In genomic region chr12:2457215-2458112, GRCh38 we compare ENCODE assay signal across 29 cellular contexts.
DNase-seq lines count a peak whose midpoint lies in the region; ATAC-seq and TF ChIP-seq lines count a peak whose summit lies in the region.
"Had no signal": no experiment of that assay in that cellular context is flagged by ENCODE, and none has a peak within 500 bp of the region (broad histone marks: within the 10 kb centered on the region; RNA-seq: fewer than 3 reads in every experiment).

No MANE protein-coding gene starts in this region.

- peak overlapping the region; percentile 54 for H3K27ac Mint-ChIP-seq in glutamatergic neuron (ENCODE audit: unreplicated experiment)
- peak overlapping the region; percentile 40 for H3K27ac Mint-ChIP-seq in neural crest cell (ENCODE audit: unreplicated experiment)
- H3K27ac Mint-ChIP-seq in endodermal cell, result no peak overlapping the region
- H3K27ac Mint-ChIP-seq: activated CD4-positive, alpha-beta memory T cell treated with anti-CD3 and anti-CD28 coated beads, Interleukin-2, amount 10 ng/mL, durations not matched to agents 7 days and 5 days; CD8-positive, alpha-beta memory T cell had no signal

- no peaks in the 10 kb centered on the region for H3F3A ChIP-seq in PC-9 (ENCODE audit: insufficient read depth, low read depth)

- H3K4me1 ChIP-seq in NT2/D1 (ENCODE audit: insufficient read depth, insufficient read length) (peaks cover 4% of the 10 kb centered on the region), endodermal cell (ENCODE audit: control insufficient read depth, insufficient read depth, low read length) (no peaks in the 10 kb centered on the region), PC-9 (replicated peaks; ENCODE audit: insufficient read depth) (no peaks in the 10 kb centered on the region)
- H3K4me1 ChIP-seq: prostate gland, stomach, transverse colon had no signal

- no peak for ATAC-seq in GM18858 (IDR thresholded peaks at IDR 0.05; ENCODE audit: unreplicated experiment)
- ATAC-seq: SK-N-SH treated with all-trans-retinoic acid at 6 μM for 48 hours had no signal

- H3K36me3 Mint-ChIP-seq in glutamatergic neuron (ENCODE audit: unreplicated experiment), result peaks cover 5% of the 10 kb centered on the region
- H3K36me3 Mint-ChIP-seq in neural crest cell (ENCODE audit: low read depth), result no peaks in the 10 kb centered on the region
- H3K36me3 Mint-ChIP-seq in endodermal cell (ENCODE audit: low read depth), result no peaks in the 10 kb centered on the region
- H3K36me3 Mint-ChIP-seq: brain; CD8-positive, alpha-beta memory T cell had no signal

- no peaks in the 10 kb centered on the region for H3K9me2 ChIP-seq in PC-9 (ENCODE audit: insufficient read depth)

- no TSS peak for BruUV-seq in PC-9 (replicated peaks; lab: Mats Ljungman, UMichigan)

- POLR2A ChIA-PET in PC-9 (lab: Charles Lee; ENCODE audit: unreplicated experiment), result no interaction called here

- H3K4me3 ChIP-seq in NT2/D1 (ENCODE audit: insufficient read length, low read depth), result no peak overlapping the region
- H3K4me3 ChIP-seq in endodermal cell (ENCODE audit: low read length), result no peak overlapping the region
- no peak overlapping the region for H3K4me3 ChIP-seq in PC-9
- H3K4me3 ChIP-seq: prostate gland, sigmoid colon, stomach, transverse colon had no signal

- H3K4me1 Mint-ChIP-seq in glutamatergic neuron (ENCODE audit: low read depth, unreplicated experiment) (peaks cover 6% of the 10 kb centered on the region), neural crest cell (no peaks in the 10 kb centered on the region), endodermal cell (peaks cover 4% of the 10 kb centered on the region)
- H3K4me1 Mint-ChIP-seq: activated CD4-positive, alpha-beta memory T cell treated with anti-CD3 and anti-CD28 coated beads, Interleukin-2, amount 10 ng/mL, durations not matched to agents 7 days and 5 days; brain; CD8-positive, alpha-beta memory T cell had no signal

- H4K20me1 ChIP-seq in PC-9 (ENCODE audit: insufficient read depth), result no peaks in the 10 kb centered on the region

- H3K27ac ChIP-seq in endodermal cell (ENCODE audit: low read depth, low read length) (no peak overlapping the region), PC-9 (no peak overlapping the region)
- H3K27ac ChIP-seq: prostate gland, sigmoid colon had no signal

- DNase-seq in ELF-1 (ENCODE audit: low read depth, low spot score) (peak; percentile 50), NT2/D1 (ENCODE audit: low read depth, low spot score) (peak; percentile 20), glutamatergic neuron (no peak), neural crest cell (ENCODE audit: low read depth, low spot score) (no peak), LoVo (ENCODE audit: low spot score) (no peak), endodermal cell (no peak), PC-9 (no peak)
- DNase-seq: ACHN; activated CD4-positive, alpha-beta memory T cell treated with anti-CD3 and anti-CD28 coated beads, Interleukin-2, amount 10 ng/mL, durations not matched to agents 7 days and 5 days; activated CD4-positive, CD25-positive, alpha-beta regulatory T cell treated with anti-CD3 and anti-CD28 coated beads, Interleukin-2, amount 50 U/mL, for 72 hours; activated CD8-positive, alpha-beta memory T cell treated with anti-CD3 and anti-CD28 coated beads, Interleukin-2, amount 50 U/mL, for 4 hours; activated naive CD4-positive, alpha-beta T cell treated with Interleukin-2 at 50 U/mL for 16 hours; BE2C; CD8-positive, alpha-beta memory T cell; effector CD4-positive, alpha-beta T cell; EL; HCEC 1CT; Kasumi-1; NCI-H2081 treated with DMSO at 0.1 percent for 48 hours; NCI-H226; stimulated activated CD4-positive, alpha-beta T cell treated with anti-CD3 and anti-CD28 coated beads, Interleukin-4, amount 100 ng/mL, for 1 hour; stomach; T-helper 2 cell; transverse colon had no signal

- intact Hi-C loops in PC-9 (cut with micrococcal nuclease; ENCODE audit: unreplicated experiment), result no loop called here

- H3K4me2 ChIP-seq in PC-9, result no peak overlapping the region

- TF ChIP-seq CTCF in glutamatergic neuron (IDR thresholded peaks at IDR 0.05; ENCODE audit: partially characterized antibody, unreplicated experiment), result no peak
- no peak for TF ChIP-seq CTCF in neural crest cell (conservative IDR thresholded peaks at IDR 0.05)
- no peak for TF ChIP-seq CTCF in endodermal cell (conservative IDR thresholded peaks at IDR 0.05)
- no peak for TF ChIP-seq CTCF in PC-9 (conservative IDR thresholded peaks at IDR 0.05)

- H3K9me3 ChIP-seq in NT2/D1 (ENCODE audit: insufficient read depth, low read length) (no peaks in the 10 kb centered on the region), endodermal cell (ENCODE audit: control insufficient read depth, low read length) (no peaks in the 10 kb centered on the region), PC-9 (ENCODE audit: insufficient read depth, low read depth) (no peaks in the 10 kb centered on the region)
- H3K9me3 ChIP-seq: BE2C, prostate gland, sigmoid colon, stomach, transverse colon had no signal

- H3K9me3 Mint-ChIP-seq in glutamatergic neuron (ENCODE audit: unreplicated experiment) (peaks cover 5% of the 10 kb centered on the region), neural crest cell (no peaks in the 10 kb centered on the region), endodermal cell (no peaks in the 10 kb centered on the region)
- H3K9me3 Mint-ChIP-seq: activated CD4-positive, alpha-beta memory T cell treated with anti-CD3 and anti-CD28 coated beads, Interleukin-2, amount 10 ng/mL, durations not matched to agents 7 days and 5 days; brain; CD8-positive, alpha-beta memory T cell had no signal

- H3K27me3 ChIP-seq in NT2/D1 (ENCODE audit: insufficient read depth, insufficient read length) (no peaks in the 10 kb centered on the region), endodermal cell (ENCODE audit: control insufficient read depth, insufficient read depth, low read length, poor library complexity, severe bottlenecking) (no peaks in the 10 kb centered on the region), PC-9 (ENCODE audit: insufficient read depth, low read depth) (peaks cover 98% of the 10 kb centered on the region)
- H3K27me3 ChIP-seq: BE2C, sigmoid colon, stomach, transverse colon had no signal

- H3K9ac ChIP-seq in NT2/D1 (ENCODE audit: insufficient read length, low read depth) (no peak overlapping the region), endodermal cell (ENCODE audit: extremely low read depth, low read length, poor library complexity, severe bottlenecking) (no peak overlapping the region)

- H2AFZ ChIP-seq in PC-9, result no peak overlapping the region

- CTCF ChIA-PET in PC-9 (lab: Charles Lee), result no interaction called here

- H3K4me3 Mint-ChIP-seq in glutamatergic neuron (ENCODE audit: unreplicated experiment) (no peak overlapping the region), neural crest cell (no peak overlapping the region), endodermal cell (no peak overlapping the region)
- H3K4me3 Mint-ChIP-seq: activated CD4-positive, alpha-beta memory T cell treated with anti-CD3 and anti-CD28 coated beads, Interleukin-2, amount 10 ng/mL, durations not matched to agents 7 days and 5 days; brain; CD8-positive, alpha-beta memory T cell had no signal

- H3K36me3 ChIP-seq in NT2/D1 (ENCODE audit: insufficient read depth, insufficient read length, low read length), result no peaks in the 10 kb centered on the region
- no peaks in the 10 kb centered on the region for H3K36me3 ChIP-seq in endodermal cell (ENCODE audit: control insufficient read depth, insufficient read depth, low read length)
- no peaks in the 10 kb centered on the region for H3K36me3 ChIP-seq in PC-9 (ENCODE audit: low read depth)
- H3K36me3 ChIP-seq: BE2C, transverse colon had no signal

- no peaks in the 10 kb centered on the region for H3K79me2 ChIP-seq in PC-9 (ENCODE audit: low read depth)

- 92 to 93% methylated on average over 18 to 24 of the region's 24 CpGs for WGBS in endodermal cell (ENCODE audit: insufficient coverage in 1 of 2, insufficient read length in 1 of 2), 2 experiments

- H3K27me3 Mint-ChIP-seq in glutamatergic neuron (ENCODE audit: unreplicated experiment) (peaks cover 8% of the 10 kb centered on the region), neural crest cell (ENCODE audit: low read depth) (no peaks in the 10 kb centered on the region), endodermal cell (ENCODE audit: insufficient read depth) (no peaks in the 10 kb centered on the region)
- H3K27me3 Mint-ChIP-seq: activated CD4-positive, alpha-beta memory T cell treated with anti-CD3 and anti-CD28 coated beads, Interleukin-2, amount 10 ng/mL, durations not matched to agents 7 days and 5 days; brain; CD8-positive, alpha-beta memory T cell had no signal

Comparison
In these comparisons a context has a peak if more than half of its experiments do, and no peak if none do; other contexts are left out.
1. DNase-seq: peak in ELF-1 (single experiment) and NT2/D1 (single experiment); none in glutamatergic neuron (single experiment), neural crest cell (single experiment), LoVo (single experiment), endodermal cell (single experiment) and PC-9 (0 of 2).